8 cellular contexts compared by ENCODE assay signal in genomic region chr7:34759477-34760125, GRCh38.
A peak's percentile ranks its signal among the peaks of the same experiment; 100 is the strongest.
DNase-seq lines count a peak whose midpoint lies in the region; ATAC-seq and TF ChIP-seq lines count a peak whose summit lies in the region.

No MANE protein-coding gene starts in this region.

- peak; percentile 56 for TF ChIP-seq CTCF in GM06990 (IDR thresholded peaks at IDR 0.05; ENCODE audit: insufficient read depth, low read length, poor library complexity, severe bottlenecking)
- peak; percentile 82 for TF ChIP-seq CTCF in foreskin fibroblast (IDR thresholded peaks at IDR 0.05; ENCODE audit: low read depth, low read length)

- no peak for ATAC-seq in GM19463 (IDR thresholded peaks at IDR 0.05; ENCODE audit: unreplicated experiment)

- DNase-seq in GM06990 (ENCODE audit: extremely low read depth, insufficient read length) (no peak), HPDE6-E6E7 (ENCODE audit: extremely low spot score) (peak; percentile 39), RPMI8226 (peak; percentile 39), foreskin fibroblast (peak in 1 of 2 donors; percentile 54), smooth muscle cell of the brain vasculature (ENCODE audit: low read depth, low spot score) (peak; percentile 4)
- no peak for DNase-seq in stimulated activated CD4-positive, alpha-beta T cell treated with anti-CD3 and anti-CD28 coated beads, Interleukin-4, amount 100 ng/mL, for 24 hours
- DNase-seq in activated CD8-positive, alpha-beta memory T cell treated with anti-CD3 and anti-CD28 coated beads, Interleukin-2, amount 50 U/mL, for 4 hours: no peak

- H3K4me3 ChIP-seq in GM06990 (replicated peaks; ENCODE audit: low read depth, low read length) (no peak overlapping the region), foreskin fibroblast (ENCODE audit: low read depth in 1 of 2, low read length in 2 of 2) (no peak overlapping the region)

- no peaks in the 10 kb centered on the region for H3K27me3 ChIP-seq in GM06990 (replicated peaks; ENCODE audit: control insufficient read depth, insufficient read depth, low read length)

- no peaks in the 10 kb centered on the region for H3K36me3 ChIP-seq in GM06990 (ENCODE audit: control insufficient read depth, insufficient read depth, low read length)

Comparison
In these comparisons a context has a peak if more than half of its experiments do, and no peak if none do; other contexts are left out.
1. DNase-seq: peak in HPDE6-E6E7 (single experiment), RPMI8226 (single experiment) and smooth muscle cell of the brain vasculature (single experiment); none in GM06990 (single experiment), stimulated activated CD4-positive, alpha-beta T cell treated with anti-CD3 and anti-CD28 coated beads, Interleukin-4, amount 100 ng/mL, for 24 hours (single experiment) and activated CD8-positive, alpha-beta memory T cell treated with anti-CD3 and anti-CD28 coated beads, Interleukin-2, amount 50 U/mL, for 4 hours (single experiment).